ENCODE assay signal across 9 cellular contexts in the genomic region with DNA sequence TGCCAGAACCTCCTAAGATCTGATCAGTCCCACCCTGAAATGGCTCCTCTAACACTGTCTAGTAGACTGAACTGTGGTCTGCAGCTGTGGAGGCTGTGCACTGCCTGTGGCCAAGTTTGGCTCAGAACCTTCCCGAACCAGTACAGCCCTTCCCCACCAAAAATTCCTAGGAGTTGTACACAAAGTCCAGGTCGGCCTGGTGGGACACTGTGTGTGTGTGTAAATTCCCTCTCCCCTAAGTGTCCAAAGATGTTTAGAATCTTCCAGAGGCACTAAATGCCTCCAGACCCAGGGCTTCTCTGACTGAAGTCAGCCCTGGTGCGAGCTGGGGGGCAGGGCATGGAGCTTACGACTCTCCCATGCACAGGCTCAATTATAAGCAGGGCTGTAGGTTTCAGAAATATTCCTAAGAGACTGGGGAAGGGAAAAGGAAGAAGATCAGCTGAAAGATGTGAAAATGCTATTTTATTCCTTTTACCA.
DNase-seq lines count a peak whose midpoint lies in the region; ATAC-seq and TF ChIP-seq lines count a peak whose summit lies in the region.
"Had no signal": no experiment of that assay in that cellular context is flagged by ENCODE, and none has a peak within 500 bp of the region (broad histone marks: within the 10 kb centered on the region; RNA-seq: fewer than 3 reads in every experiment).

No MANE protein-coding gene starts in this region.

- TF ChIP-seq CTCF in right atrium auricular region (IDR thresholded peaks at IDR 0.05) (no peak), brain microvascular endothelial cell (IDR thresholded peaks at IDR 0.05; ENCODE audit: low read depth, low read length, missing control alignments) (no peak)

- H3K4me3 ChIP-seq in right atrium auricular region = peak overlapping the region in 1 of 2 donors; percentile 19
- no peak overlapping the region for H3K4me3 ChIP-seq in brain microvascular endothelial cell (ENCODE audit: low read depth, low read length)
- H3K4me3 ChIP-seq: mucosa of descending colon had no signal

- no peak for DNase-seq in right atrium auricular region (ENCODE audit: low spot score)
- DNase-seq in Right ventricle myocardium superior = no peak
- DNase-seq in brain microvascular endothelial cell = no peak
- no peak for DNase-seq in naive thymus-derived CD8-positive, alpha-beta T cell
- no peak for DNase-seq in stimulated activated CD4-positive, alpha-beta T cell treated with anti-CD3 and anti-CD28 coated beads, Interleukin-4, amount 100 ng/mL, for 4 hours
- DNase-seq in DMS79 treated with DMSO at 0.1 percent for 48 hours (lab: John Stamatoyannopoulos, UW) = no peak
- DNase-seq in stimulated activated naive CD4-positive, alpha-beta T cell treated with Interleukin-2 at 50 U/mL for 16 hours (lab: John Stamatoyannopoulos, UW) = no peak

- H3K4me3 Mint-ChIP-seq in naive thymus-derived CD8-positive, alpha-beta T cell = peak overlapping the region in 7 of 10 donors; percentile 29 to 82 (median 77)

- no peaks in the 10 kb centered on the region for H3K27me3 Mint-ChIP-seq in naive thymus-derived CD8-positive, alpha-beta T cell

- H3K36me3 Mint-ChIP-seq in naive thymus-derived CD8-positive, alpha-beta T cell = no peaks in the 10 kb centered on the region

- H3K9me3 Mint-ChIP-seq in naive thymus-derived CD8-positive, alpha-beta T cell = peaks cover 0 to 13% (median 8%) of the 10 kb centered on the region in 9 donors

- H3K9me3 ChIP-seq in right atrium auricular region = no peaks in the 10 kb centered on the region
- H3K9me3 ChIP-seq: mucosa of descending colon had no signal

- in situ Hi-C loops in brain microvascular endothelial cell (cut with HindIII; ENCODE audit: low pct_ligation_motif_present, low sequenced_read_pairs) = no loop called here

- peaks cover 0 to 55% of the 10 kb centered on the region in 2 donors for H3K4me1 ChIP-seq in right atrium auricular region

- no peaks in the 10 kb centered on the region for H3K27me3 ChIP-seq in right atrium auricular region
- no peaks in the 10 kb centered on the region for H3K27me3 ChIP-seq in brain microvascular endothelial cell (replicated peaks)

- ATAC-seq in Right ventricle myocardium superior (ENCODE audit: poor library complexity) (no peak), GM21515 (IDR thresholded peaks at IDR 0.05; ENCODE audit: unreplicated experiment) (no peak)
- peak in 1 of 2 donors; percentile 5 for ATAC-seq in naive thymus-derived CD8-positive, alpha-beta T cell

- intact Hi-C loops in Right ventricle myocardium superior (cut with DNase I) = loop anchor here (5.0 kb wide), 1 partner anchor 109 kb away; a partner anchor contains a TSS

- peak overlapping the region; percentile 86 to 87 for H3K27ac ChIP-seq in right atrium auricular region
- H3K27ac ChIP-seq in brain microvascular endothelial cell = peak overlapping the region; percentile 91

- H3K36me3 ChIP-seq in right atrium auricular region (no peaks in the 10 kb centered on the region), brain microvascular endothelial cell (replicated peaks) (no peaks in the 10 kb centered on the region)

- POLR2A ChIA-PET in naive thymus-derived CD8-positive, alpha-beta T cell (lab: Charles Lee) = interaction anchor here (0.7 to 6.1 kb wide), 15 partner anchors 9 to 1530 kb away, joined by 3 to 142 read pairs (median 7); a partner anchor contains a TSS

- peaks cover 23 to 77% (median 57%) of the 10 kb centered on the region in 4 donors for H3K4me1 Mint-ChIP-seq in naive thymus-derived CD8-positive, alpha-beta T cell

- H3K27ac Mint-ChIP-seq in naive thymus-derived CD8-positive, alpha-beta T cell = peak overlapping the region; percentile 88 to 99 (median 98)
